Comparison of ENCODE assay signal across 21 cellular contexts in genomic region chr7:157596471-157596870, GRCh38.
"Had no signal": no experiment of that assay in that cellular context is flagged by ENCODE, and none has a peak within 500 bp of the region (broad histone marks: within the 10 kb centered on the region; RNA-seq: fewer than 3 reads in every experiment).

No MANE protein-coding gene starts in this region.

- H3K4me3 Mint-ChIP-seq: naive B cell; stimulated activated naive B cell treated with anti-CD40 and anti-IgM and Interleukin-4, amounts not matched to agents 10 μg/mL and 1 μg/mL and 100 μg/mL, for 72 hours; stimulated activated naive CD8-positive, alpha-beta T cell treated with anti-CD3 and anti-CD28 coated beads, Interleukin-15, amount 100 ng/mL, for 72 hours had no signal

- H3K4me1 ChIP-seq: pancreas, prostate gland, right lobe of liver, testis, tibial nerve, upper lobe of right lung, vagina had no signal

- H3K36me3 ChIP-seq: pancreas, prostate gland, right lobe of liver, upper lobe of right lung, vagina had no signal

- H3K36me3 Mint-ChIP-seq: stimulated activated naive B cell treated with anti-CD40 and anti-IgM and Interleukin-4, amounts not matched to agents 10 μg/mL and 1 μg/mL and 100 μg/mL, for 72 hours had no signal

- H3K27me3 ChIP-seq: dorsolateral prefrontal cortex, pancreas, right lobe of liver, testis, tibial nerve, upper lobe of right lung, vagina had no signal

- H3K27ac ChIP-seq: dorsolateral prefrontal cortex, pancreas, prostate gland, right lobe of liver, testis, tibial nerve, upper lobe of right lung, vagina had no signal

- H3K9me3 Mint-ChIP-seq: stimulated activated naive CD8-positive, alpha-beta T cell treated with anti-CD3 and anti-CD28 coated beads, Interleukin-15, amount 100 ng/mL, for 72 hours had no signal

- H3K4me1 Mint-ChIP-seq: naive B cell; stimulated activated naive B cell treated with anti-CD40 and anti-IgM and Interleukin-4, amounts not matched to agents 10 μg/mL and 1 μg/mL and 100 μg/mL, for 72 hours had no signal

- H3K9me3 ChIP-seq: pancreas, prostate gland, right lobe of liver, testis, tibial nerve, upper lobe of right lung, vagina had no signal

- DNase-seq: cortex of kidney; effector CD8-positive, alpha-beta T cell; foreskin melanocyte; head of caudate nucleus; hippocampal formation; kidney glomerular epithelial cell; mesendoderm; naive B cell; occipital lobe; right lobe of liver; stimulated activated CD4-positive, alpha-beta T cell treated with anti-CD3 and anti-CD28 coated beads, Interleukin-2, amount 100 ng/mL, for 24 hours; stimulated activated CD4-positive, alpha-beta T cell treated with anti-CD3 and anti-CD28 coated beads, Interleukin-4, amount 100 ng/mL, for 4 hours; stimulated activated naive B cell treated with anti-CD40 and anti-IgM and Interleukin-4, amounts not matched to agents 10 μg/mL and 1 μg/mL and 100 μg/mL, for 72 hours; stimulated activated naive CD8-positive, alpha-beta T cell treated with anti-CD3 and anti-CD28 coated beads, Interleukin-15, amount 100 ng/mL, for 72 hours; testis; upper lobe of right lung had no signal

- H3K27ac Mint-ChIP-seq: naive B cell; stimulated activated naive B cell treated with anti-CD40 and anti-IgM and Interleukin-4, amounts not matched to agents 10 μg/mL and 1 μg/mL and 100 μg/mL, for 72 hours; stimulated activated naive CD8-positive, alpha-beta T cell treated with anti-CD3 and anti-CD28 coated beads, Interleukin-15, amount 100 ng/mL, for 72 hours had no signal

- H3K4me3 ChIP-seq: dorsolateral prefrontal cortex, pancreas, prostate gland, right lobe of liver, testis, tibial nerve, upper lobe of right lung, vagina had no signal

- ATAC-seq: pancreas; right lobe of liver; stimulated activated naive B cell treated with anti-CD40 and anti-IgM and Interleukin-4, amounts not matched to agents 10 μg/mL and 1 μg/mL and 100 μg/mL, for 72 hours; stimulated activated naive CD8-positive, alpha-beta T cell treated with anti-CD3 and anti-CD28 coated beads, Interleukin-15, amount 100 ng/mL, for 72 hours; upper lobe of right lung had no signal
